9 cellular contexts compared by ENCODE assay signal in the genomic region with DNA sequence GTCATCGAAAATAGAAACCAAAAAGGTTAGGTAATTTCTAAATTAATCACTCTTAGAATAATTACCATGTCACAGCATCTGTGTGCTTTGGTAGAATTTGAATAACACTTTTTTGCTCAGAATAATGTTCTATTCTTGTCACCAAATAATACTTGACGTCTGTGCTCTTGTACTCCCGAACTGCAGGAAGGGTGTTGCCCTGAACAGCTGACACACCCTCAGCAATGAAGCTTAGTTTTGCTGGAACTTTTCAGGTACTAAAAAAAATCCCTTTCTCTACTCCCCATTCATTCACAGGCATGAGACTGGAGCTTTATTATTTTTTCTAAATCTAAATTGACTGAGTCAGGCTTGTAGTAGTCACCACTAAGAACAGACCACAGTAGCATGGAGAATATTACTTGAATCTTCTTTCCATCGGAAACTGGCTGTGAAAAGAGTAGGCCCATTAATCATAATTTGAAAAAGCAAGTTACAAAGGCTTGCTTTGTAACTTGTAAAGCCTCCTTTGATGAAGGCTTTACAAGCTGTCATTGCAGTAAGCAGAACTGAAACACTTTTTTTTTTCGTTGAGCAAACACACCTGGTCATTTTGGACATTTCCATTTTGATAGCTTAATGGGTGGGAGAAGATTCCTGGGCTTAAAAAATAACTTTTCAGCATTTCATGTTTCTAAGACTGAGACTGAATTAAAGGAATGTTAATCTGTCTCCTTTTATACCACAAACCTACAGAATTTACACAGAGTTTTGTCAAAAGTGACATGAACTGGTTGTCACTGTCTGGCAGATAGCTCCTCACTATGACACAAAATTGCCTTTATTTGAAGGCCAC.
DNase-seq lines count a peak whose midpoint lies in the region; ATAC-seq, FAIRE-seq and TF ChIP-seq lines count a peak whose summit lies in the region.
"Had no signal": no experiment of that assay in that cellular context is flagged by ENCODE, and none has a peak within 500 bp of the region (broad histone marks: within the 10 kb centered on the region; RNA-seq: fewer than 3 reads in every experiment).

No MANE protein-coding gene starts in this region.

- no peak for FAIRE-seq in H54 (lab: Jason Lieb, UNC)

- no peaks in the 10 kb centered on the region for H3K9me3 ChIP-seq in right cardiac atrium (ENCODE audit: control insufficient read depth, low read length)

- DNase-seq in COR-L47 (lab: John Stamatoyannopoulos, UW) (peak; percentile 11), right cardiac atrium (no peak), H54 (ENCODE audit: insufficient read length, low spot score) (no peak), HK-2 (ENCODE audit: unreplicated experiment) (no peak)
- DNase-seq in activated CD4-positive, alpha-beta T cell treated with anti-CD3 and anti-CD28 coated beads, Interleukin-2, amount 50 U/mL, for 48 hours = peak; percentile 19 to 40
- peak; percentile 22 for DNase-seq in stimulated activated naive CD8-positive, alpha-beta T cell treated with anti-CD3 and anti-CD28 coated beads, Interleukin-15, Interleukin-2, amounts not matched to agents 100 U/mL and 50 U/mL, for 24 hours

- H3K4me3 ChIP-seq in right cardiac atrium (ENCODE audit: low read length) = no peak overlapping the region
- H3K4me3 ChIP-seq: cardiac muscle cell had no signal

- peaks cover 2% of the 10 kb centered on the region for H3K4me1 ChIP-seq in right cardiac atrium (ENCODE audit: control insufficient read depth, insufficient read depth, low read length)

- H3K27me3 ChIP-seq in right cardiac atrium (ENCODE audit: control insufficient read depth, insufficient read depth) = no peaks in the 10 kb centered on the region
- H3K27me3 ChIP-seq: cardiac muscle cell had no signal

- H3K27ac ChIP-seq in right cardiac atrium (ENCODE audit: low read length) = no peak overlapping the region
- H3K27ac ChIP-seq: cardiac muscle cell had no signal

- ATAC-seq in GM19452 (IDR thresholded peaks at IDR 0.05; ENCODE audit: unreplicated experiment) (peak; percentile 51), HG03432 (IDR thresholded peaks at IDR 0.05; ENCODE audit: unreplicated experiment) (peak; percentile 72), right cardiac atrium (peak; percentile 70 to 95)
- peak; percentile 75 for ATAC-seq in stimulated activated naive CD8-positive, alpha-beta T cell treated with anti-CD3 and anti-CD28 coated beads, Interleukin-15, Interleukin-2, amounts not matched to agents 100 U/mL and 50 U/mL, for 24 hours

- TF ChIP-seq POLR2A in H54 (IDR thresholded peaks at IDR 0.05; ENCODE audit: low read depth, low read length) = no peak

- WGBS in right cardiac atrium = 40% methylated on average over 5 of the region's 5 CpGs

- intact Hi-C loops in right cardiac atrium (cut with DNase I) = no loop called here

Comparison
In these comparisons a context has a peak if more than half of its experiments do, and no peak if none do; other contexts are left out.
1. DNase-seq: peak in COR-L47 (single experiment), activated CD4-positive, alpha-beta T cell treated with anti-CD3 and anti-CD28 coated beads, Interleukin-2, amount 50 U/mL, for 48 hours (2 of 2) and stimulated activated naive CD8-positive, alpha-beta T cell treated with anti-CD3 and anti-CD28 coated beads, Interleukin-15, Interleukin-2, amounts not matched to agents 100 U/mL and 50 U/mL, for 24 hours (single experiment); none in right cardiac atrium (0 of 3), H54 (single experiment) and HK-2 (single experiment).
2. Peak in every context shown above with its lines, with median percentiles within 50 percentile points of each other: ATAC-seq.